Comparison of ENCODE assay signal across 17 cellular contexts in genomic region chr15:101118116-101118515, GRCh38.
DNase-seq lines count a peak whose midpoint lies in the region; ATAC-seq and TF ChIP-seq lines count a peak whose summit lies in the region.
"Had no signal": no experiment of that assay in that cellular context is flagged by ENCODE, and none has a peak within 500 bp of the region (broad histone marks: within the 10 kb centered on the region; RNA-seq: fewer than 3 reads in every experiment).

No MANE protein-coding gene starts in this region.

- intact Hi-C loops in natural killer cell (cut with micrococcal nuclease) (no loop called here), posterior vena cava (cut with DNase I) (loop anchor here in 1 of 2 donors (10.0 kb wide), 1 partner anchor 147 kb away; no protein-coding TSS in a partner anchor), PC-3 (cut with micrococcal nuclease) (no loop called here)

- TF ChIP-seq CTCF in natural killer cell (IDR thresholded peaks at IDR 0.05): no peak
- no peak for TF ChIP-seq CTCF in nephron (IDR thresholded peaks at IDR 0.05; ENCODE audit: unreplicated experiment in 3 of 3)
- TF ChIP-seq CTCF in PC-3 (conservative IDR thresholded peaks at IDR 0.05; ENCODE audit: low read depth, low read length): no peak

- ATAC-seq in natural killer cell treated with Interleukin-12 subunit alpha and Interleukin-12 subunit beta and Interleukin-15 and Interleukin-18, amount 100 ng/mL, for 72 hours: no peak
- no peak for ATAC-seq in natural killer cell
- no peak for ATAC-seq in PC-3
- no peak for ATAC-seq in stimulated activated effector memory CD8-positive, alpha-beta T cell treated with anti-CD3 and anti-CD28 coated beads, Interleukin-12 subunit alpha, Interleukin-12 subunit beta, amount 100 ng/mL, for 72 hours
- ATAC-seq: HCT116 had no signal

- no peaks in the 10 kb centered on the region for H3K9me3 Mint-ChIP-seq in natural killer cell treated with Interleukin-12 subunit alpha and Interleukin-12 subunit beta and Interleukin-15 and Interleukin-18, amount 100 ng/mL, for 72 hours
- H3K9me3 Mint-ChIP-seq in natural killer cell (no peaks in the 10 kb centered on the region), nephron (no peaks in the 10 kb centered on the region)
- no peaks in the 10 kb centered on the region for H3K9me3 Mint-ChIP-seq in stimulated activated effector memory CD8-positive, alpha-beta T cell treated with anti-CD3 and anti-CD28 coated beads, Interleukin-12 subunit alpha, Interleukin-12 subunit beta, amount 100 ng/mL, for 72 hours
- H3K9me3 Mint-ChIP-seq: CD4-positive, CD25-positive, alpha-beta regulatory T cell; CD8-positive, alpha-beta memory T cell; GM23338; HFFc6 had no signal

- H3K27me3 ChIP-seq in PC-3 (ENCODE audit: low read length): no peaks in the 10 kb centered on the region

- no peak overlapping the region for H2AFZ ChIP-seq in PC-3 (ENCODE audit: low read length)
- H2AFZ ChIP-seq: GM23338 had no signal

- no peaks in the 10 kb centered on the region for H3K36me3 Mint-ChIP-seq in natural killer cell treated with Interleukin-12 subunit alpha and Interleukin-12 subunit beta and Interleukin-15 and Interleukin-18, amount 100 ng/mL, for 72 hours
- H3K36me3 Mint-ChIP-seq in natural killer cell (no peaks in the 10 kb centered on the region), nephron (ENCODE audit: low read depth) (no peaks in the 10 kb centered on the region)
- H3K36me3 Mint-ChIP-seq in stimulated activated effector memory CD8-positive, alpha-beta T cell treated with anti-CD3 and anti-CD28 coated beads, Interleukin-12 subunit alpha, Interleukin-12 subunit beta, amount 100 ng/mL, for 72 hours: peaks cover 5% of the 10 kb centered on the region
- H3K36me3 Mint-ChIP-seq: CD4-positive, CD25-positive, alpha-beta regulatory T cell; CD8-positive, alpha-beta memory T cell had no signal

- H3K79me2 ChIP-seq in PC-3 (ENCODE audit: low read length): no peaks in the 10 kb centered on the region

- no peak overlapping the region for H3K27ac ChIP-seq in PC-3 (ENCODE audit: low read length)
- H3K27ac ChIP-seq: HL-60 had no signal

- H4K20me1 ChIP-seq in PC-3 (ENCODE audit: low read length): no peaks in the 10 kb centered on the region

- 0 out of 2 replicates have a peak, but pooled peaks cover 3% of the 10 kb centered on the region for H3K4me1 ChIP-seq in PC-3 (ENCODE audit: insufficient read depth, low read length)
- H3K4me1 ChIP-seq: Caco-2 had no signal

- peak; percentile 54 for DNase-seq in natural killer cell treated with Interleukin-12 subunit alpha and Interleukin-12 subunit beta and Interleukin-15 and Interleukin-18, amount 100 ng/mL, for 72 hours (ENCODE audit: low spot score)
- DNase-seq in natural killer cell (no peak), posterior vena cava (ENCODE audit: low spot score) (peak; percentile 56), COLO829 (ENCODE audit: low spot score) (no peak), PC-3 (no peak)
- no peak for DNase-seq in stimulated activated effector memory CD8-positive, alpha-beta T cell treated with anti-CD3 and anti-CD28 coated beads, Interleukin-12 subunit alpha, Interleukin-12 subunit beta, amount 100 ng/mL, for 72 hours (ENCODE audit: low spot score in 2 of 2)
- DNase-seq: 8988T; C1 segment of cervical spinal cord; Caco-2; CD4-positive, CD25-positive, alpha-beta regulatory T cell; CD8-positive, alpha-beta memory T cell; HFFc6 had no signal

- no peak overlapping the region for H3K4me3 Mint-ChIP-seq in natural killer cell treated with Interleukin-12 subunit alpha and Interleukin-12 subunit beta and Interleukin-15 and Interleukin-18, amount 100 ng/mL, for 72 hours
- H3K4me3 Mint-ChIP-seq in natural killer cell: no peak overlapping the region
- no peak overlapping the region for H3K4me3 Mint-ChIP-seq in nephron
- no peak overlapping the region for H3K4me3 Mint-ChIP-seq in stimulated activated effector memory CD8-positive, alpha-beta T cell treated with anti-CD3 and anti-CD28 coated beads, Interleukin-12 subunit alpha, Interleukin-12 subunit beta, amount 100 ng/mL, for 72 hours
- H3K4me3 Mint-ChIP-seq: B cell; CD4-positive, CD25-positive, alpha-beta regulatory T cell; CD8-positive, alpha-beta memory T cell; GM23338; HFFc6 had no signal

- H3K9ac ChIP-seq in PC-3 (ENCODE audit: low read length): no peak overlapping the region

- H3K36me3 ChIP-seq in PC-3 (ENCODE audit: low read depth, low read length): no peaks in the 10 kb centered on the region

- H3K4me1 Mint-ChIP-seq in natural killer cell treated with Interleukin-12 subunit alpha and Interleukin-12 subunit beta and Interleukin-15 and Interleukin-18, amount 100 ng/mL, for 72 hours (ENCODE audit: low read depth in 2 of 2): peaks cover 24 to 29% of the 10 kb centered on the region in 2 donors
- H3K4me1 Mint-ChIP-seq in natural killer cell (peaks cover 18 to 19% of the 10 kb centered on the region in 2 donors), nephron (peaks cover 72% of the 10 kb centered on the region)
- peaks cover 25% of the 10 kb centered on the region for H3K4me1 Mint-ChIP-seq in stimulated activated effector memory CD8-positive, alpha-beta T cell treated with anti-CD3 and anti-CD28 coated beads, Interleukin-12 subunit alpha, Interleukin-12 subunit beta, amount 100 ng/mL, for 72 hours

- H3K27me3 Mint-ChIP-seq in natural killer cell treated with Interleukin-12 subunit alpha and Interleukin-12 subunit beta and Interleukin-15 and Interleukin-18, amount 100 ng/mL, for 72 hours: no peaks in the 10 kb centered on the region
- H3K27me3 Mint-ChIP-seq in natural killer cell (ENCODE audit: low read depth in 2 of 2) (peaks cover 0 to 3% of the 10 kb centered on the region in 2 donors), nephron (ENCODE audit: low read depth) (peaks cover 5% of the 10 kb centered on the region)
- H3K27me3 Mint-ChIP-seq: B cell; CD4-positive, CD25-positive, alpha-beta regulatory T cell; CD8-positive, alpha-beta memory T cell had no signal

- H3K4me2 ChIP-seq in PC-3 (ENCODE audit: low read length): no peak overlapping the region
- H3K4me2 ChIP-seq: GM23338 had no signal

- POLR2A ChIA-PET in PC-3 (lab: Charles Lee; ENCODE audit: unreplicated experiment): no interaction called here

- no peaks in the 10 kb centered on the region for H3K9me3 ChIP-seq in PC-3 (ENCODE audit: low read length)
- H3K9me3 ChIP-seq: Caco-2 had no signal

- BruUV-seq in PC-3 (replicated peaks; lab: Mats Ljungman, UMichigan): no TSS peak

- no peaks in the 10 kb centered on the region for H3K9me2 ChIP-seq in PC-3 (replicated peaks; ENCODE audit: low read length)

- CTCF ChIA-PET in PC-3 (lab: Charles Lee): no interaction called here

- no peak overlapping the region for H3K27ac Mint-ChIP-seq in natural killer cell treated with Interleukin-12 subunit alpha and Interleukin-12 subunit beta and Interleukin-15 and Interleukin-18, amount 100 ng/mL, for 72 hours
- no peak overlapping the region for H3K27ac Mint-ChIP-seq in natural killer cell
- H3K27ac Mint-ChIP-seq in nephron: peak overlapping the region in 2 of 3 experiments; percentile 90 to 100
- H3K27ac Mint-ChIP-seq in stimulated activated effector memory CD8-positive, alpha-beta T cell treated with anti-CD3 and anti-CD28 coated beads, Interleukin-12 subunit alpha, Interleukin-12 subunit beta, amount 100 ng/mL, for 72 hours: no peak overlapping the region
- H3K27ac Mint-ChIP-seq: B cell; CD4-positive, CD25-positive, alpha-beta regulatory T cell; CD8-positive, alpha-beta memory T cell; GM23338; HFFc6 had no signal

- H3K4me3 ChIP-seq in PC-3 (ENCODE audit: low read length): no peak overlapping the region
- H3K4me3 ChIP-seq: GM23338 had no signal

- no peaks in the 10 kb centered on the region for H3F3A ChIP-seq in PC-3 (ENCODE audit: low read length, unreplicated experiment)

Comparison
In these comparisons a context has a peak if more than half of its experiments do, and no peak if none do; other contexts are left out.
1. DNase-seq: peak in natural killer cell treated with Interleukin-12 subunit alpha and Interleukin-12 subunit beta and Interleukin-15 and Interleukin-18, amount 100 ng/mL, for 72 hours (single experiment) and posterior vena cava (single experiment); none in natural killer cell (single experiment), COLO829 (single experiment), PC-3 (single experiment) and stimulated activated effector memory CD8-positive, alpha-beta T cell treated with anti-CD3 and anti-CD28 coated beads, Interleukin-12 subunit alpha, Interleukin-12 subunit beta, amount 100 ng/mL, for 72 hours (0 of 2).
2. H3K27ac Mint-ChIP-seq: peak in nephron (2 of 3); none in natural killer cell treated with Interleukin-12 subunit alpha and Interleukin-12 subunit beta and Interleukin-15 and Interleukin-18, amount 100 ng/mL, for 72 hours (0 of 2), natural killer cell (0 of 2) and stimulated activated effector memory CD8-positive, alpha-beta T cell treated with anti-CD3 and anti-CD28 coated beads, Interleukin-12 subunit alpha, Interleukin-12 subunit beta, amount 100 ng/mL, for 72 hours (single experiment).